16 cellular contexts compared by ENCODE assay signal in genomic region chr17:36510636-36511035, GRCh38.
"Had no signal": no experiment of that assay in that cellular context is flagged by ENCODE, and none has a peak within 500 bp of the region (broad histone marks: within the 10 kb centered on the region; RNA-seq: fewer than 3 reads in every experiment).

No MANE protein-coding gene starts in this region.

- H3K27ac ChIP-seq: cardiac muscle cell, left lung, tibial nerve, uterus had no signal

- H3K27me3 ChIP-seq: cardiac muscle cell, left lung, tibial nerve, uterus had no signal

- ATAC-seq: left lung had no signal

- H3K27ac Mint-ChIP-seq: activated CD4-positive, alpha-beta T cell treated with anti-CD3 and anti-CD28 coated beads, Interleukin-2, amount 10 ng/mL, durations not matched to agents 7 days and 5 days; activated T-helper 1 cell treated with anti-CD3 and anti-CD28 coated beads, Interleukin-12 subunit alpha, Interleukin-12 subunit beta, Interleukin-2, Interleukin-4 antibody, amounts not matched to agents 30 ng/mL and 10 ng/mL and 1 ng/mL, durations not matched to agents 14 hours and 24 hours and 36 hours; nephron progenitor cell; progenitor cell of endocrine pancreas; stimulated activated naive CD8-positive, alpha-beta T cell treated with anti-CD3 and anti-CD28 coated beads, Interleukin-15, Interleukin-2, amounts not matched to agents 100 ng/mL and 50 ng/mL, for 24 hours; T-helper 2 cell treated with Interferon-gamma antibody and Interleukin-4, amounts not matched to agents 5 μg/mL and 100 μg/mL, for 36 hours had no signal

- H3K27me3 Mint-ChIP-seq: activated CD4-positive, alpha-beta T cell treated with anti-CD3 and anti-CD28 coated beads, Interleukin-2, amount 10 ng/mL, durations not matched to agents 7 days and 5 days; progenitor cell of endocrine pancreas; stimulated activated naive CD8-positive, alpha-beta T cell treated with anti-CD3 and anti-CD28 coated beads, Interleukin-15, Interleukin-2, amounts not matched to agents 100 ng/mL and 50 ng/mL, for 24 hours had no signal

- H3K9me3 Mint-ChIP-seq: activated CD4-positive, alpha-beta T cell treated with anti-CD3 and anti-CD28 coated beads, Interleukin-2, amount 10 ng/mL, durations not matched to agents 7 days and 5 days; activated naive CD4-positive, alpha-beta T cell treated with anti-CD3 and anti-CD28 coated beads, Interleukin-2, amount 50 U/mL, for 72 hours; activated T-helper 1 cell treated with anti-CD3 and anti-CD28 coated beads, Interleukin-12 subunit alpha, Interleukin-12 subunit beta, Interleukin-2, Interleukin-4 antibody, amounts not matched to agents 30 ng/mL and 10 ng/mL and 1 ng/mL, durations not matched to agents 14 hours and 24 hours and 36 hours; nephron progenitor cell; stimulated activated naive CD8-positive, alpha-beta T cell treated with anti-CD3 and anti-CD28 coated beads, Interleukin-15, Interleukin-2, amounts not matched to agents 100 ng/mL and 50 ng/mL, for 24 hours; T-helper 2 cell treated with Interferon-gamma antibody and Interleukin-4, amounts not matched to agents 5 μg/mL and 100 μg/mL, for 36 hours had no signal

- H3K9me3 ChIP-seq: left lung, tibial nerve, uterus had no signal

- H3K4me3 Mint-ChIP-seq: activated CD4-positive, alpha-beta T cell treated with anti-CD3 and anti-CD28 coated beads, Interleukin-2, amount 10 ng/mL, durations not matched to agents 7 days and 5 days; activated T-helper 1 cell treated with anti-CD3 and anti-CD28 coated beads, Interleukin-12 subunit alpha, Interleukin-12 subunit beta, Interleukin-2, Interleukin-4 antibody, amounts not matched to agents 30 ng/mL and 10 ng/mL and 1 ng/mL, durations not matched to agents 14 hours and 24 hours and 36 hours; nephron progenitor cell; stimulated activated naive CD8-positive, alpha-beta T cell treated with anti-CD3 and anti-CD28 coated beads, Interleukin-15, Interleukin-2, amounts not matched to agents 100 ng/mL and 50 ng/mL, for 24 hours; T-helper 2 cell treated with Interferon-gamma antibody and Interleukin-4, amounts not matched to agents 5 μg/mL and 100 μg/mL, for 36 hours had no signal

- DNase-seq: activated CD4-positive, alpha-beta T cell treated with anti-CD3 and anti-CD28 coated beads, Interleukin-2, amount 10 ng/mL, durations not matched to agents 7 days and 5 days; activated CD4-positive, CD25-positive, alpha-beta regulatory T cell; activated gamma-delta T cell treated with Interleukin-2 at 50 U/mL for 16 hours; foreskin melanocyte; left lung; mammary epithelial cell; nephron progenitor cell; stimulated activated CD4-positive, alpha-beta T cell treated with anti-CD3 and anti-CD28 coated beads, Interleukin-2, amount 100 ng/mL, for 24 hours; uterus had no signal

- H3K4me3 ChIP-seq: cardiac muscle cell, left lung, tibial nerve, uterus had no signal

- H3K4me1 Mint-ChIP-seq: activated CD4-positive, alpha-beta T cell treated with anti-CD3 and anti-CD28 coated beads, Interleukin-2, amount 10 ng/mL, durations not matched to agents 7 days and 5 days; nephron progenitor cell had no signal

- H3K36me3 ChIP-seq: uterus had no signal

- H3K4me1 ChIP-seq: left lung, tibial nerve, uterus had no signal
